10 cellular contexts compared by ENCODE assay signal in genomic region chrX:10121787-10122186, GRCh38. TPM values are rescaled to one million over a fixed set of nuclear protein-coding genes. Genes with fewer than 3 reads are reported as not detected.
A peak's percentile ranks its signal among the peaks of the same experiment; 100 is the strongest.
DNase-seq lines count a peak whose midpoint lies in the region; ATAC-seq and TF ChIP-seq lines count a peak whose summit lies in the region.
"Had no signal": no experiment of that assay in that cellular context is flagged by ENCODE, and none has a peak within 500 bp of the region (broad histone marks: within the 10 kb centered on the region; RNA-seq: fewer than 3 reads in every experiment).

No MANE protein-coding gene starts in this region.

- DNase-seq in NB4 (ENCODE audit: low read depth) (peak; percentile 84), trophoblast cell (peak in 1 of 2 donors; percentile 46), cerebellar nuclear complex (lab: John Stamatoyannopoulos, UW) (no peak), NCI-H2227 (lab: John Stamatoyannopoulos, UW; ENCODE audit: unreplicated experiment) (no peak), omental fat pad (ENCODE audit: low spot score) (no peak), NCI-H226 (no peak)
- DNase-seq: NCI-H1417 treated with DMSO at 0.1 percent for 48 hours had no signal

- H3K79me2 ChIP-seq in trophoblast cell (ENCODE audit: control insufficient read depth, insufficient read depth, low read length, poor library complexity): no peaks in the 10 kb centered on the region

- no peak overlapping the region for H4K91ac ChIP-seq in trophoblast cell (ENCODE audit: low read depth, low read length)

- H3K27me3 ChIP-seq in trophoblast cell (ENCODE audit: insufficient read depth, low read length): no peaks in the 10 kb centered on the region
- H3K27me3 ChIP-seq: cardiac muscle cell had no signal

- H2BK12ac ChIP-seq in trophoblast cell (ENCODE audit: low read length): no peak overlapping the region

- H3K18ac ChIP-seq in trophoblast cell (ENCODE audit: low read length): no peak overlapping the region

- H3K79me1 ChIP-seq in trophoblast cell (ENCODE audit: low read length): no peaks in the 10 kb centered on the region

- no peak overlapping the region for H4K12ac ChIP-seq in trophoblast cell (ENCODE audit: low read depth, low read length)

- no peak overlapping the region for H2AFZ ChIP-seq in trophoblast cell (ENCODE audit: insufficient read depth, low read length, poor library complexity)

- no peak overlapping the region for H3K9ac ChIP-seq in trophoblast cell (ENCODE audit: low read length)

- WGBS in trophoblast cell (ENCODE audit: extremely low coverage, insufficient coverage, insufficient read length): no CpG with 5 or more reads among the region's 9 CpGs

- ATAC-seq in GM19025 (IDR thresholded peaks at IDR 0.05; ENCODE audit: low read depth, unreplicated experiment) (peak; percentile 80), HG02763 (IDR thresholded peaks at IDR 0.05; ENCODE audit: unreplicated experiment) (peak; percentile 75), omental fat pad (ENCODE audit: low FRiP score) (no peak)

- H3K4ac ChIP-seq in trophoblast cell (ENCODE audit: low read depth, low read length): peak overlapping the region; percentile 71

- peaks cover 6% of the 10 kb centered on the region for H3K9me3 ChIP-seq in trophoblast cell (ENCODE audit: insufficient read depth, low read depth, low read length)

- H4K8ac ChIP-seq in trophoblast cell (ENCODE audit: low read depth, low read length): no peak overlapping the region

- H3K36me3 ChIP-seq in trophoblast cell (ENCODE audit: control insufficient read depth in 1 of 2, insufficient read depth in 2 of 2, low read length in 2 of 2): peaks cover 55 to 56% of the 10 kb centered on the region in 2 experiments
- H3K36me3 ChIP-seq: cardiac muscle cell had no signal

- TF ChIP-seq CTCF in NB4 (IDR thresholded peaks at IDR 0.05; ENCODE audit: low read depth, low read length) (no peak), omental fat pad (IDR thresholded peaks at IDR 0.05) (no peak)

- H2AK5ac ChIP-seq in trophoblast cell (ENCODE audit: low read length): no peak overlapping the region

- H3K23ac ChIP-seq in trophoblast cell (ENCODE audit: low read length): no peak overlapping the region

- no peak overlapping the region for H3K4me2 ChIP-seq in trophoblast cell (ENCODE audit: low read length)

- H3K27ac ChIP-seq in trophoblast cell (ENCODE audit: low read depth, low read length): no peak overlapping the region
- H3K27ac ChIP-seq: cardiac muscle cell had no signal

- H3K4me3 ChIP-seq in NB4 (ENCODE audit: low read depth, low read length): no peak overlapping the region
- no peak overlapping the region for H3K4me3 ChIP-seq in trophoblast cell (ENCODE audit: low read depth, low read length)
- H3K4me3 ChIP-seq: cardiac muscle cell had no signal

- TF ChIP-seq POLR2A in NB4 (IDR thresholded peaks at IDR 0.05; ENCODE audit: extremely low read depth, insufficient read length): no peak

- no peak overlapping the region for H2BK5ac ChIP-seq in trophoblast cell (ENCODE audit: low read depth, low read length, poor library complexity)

- no peak overlapping the region for H3K14ac ChIP-seq in trophoblast cell (ENCODE audit: low read length)

- no peak overlapping the region for H2BK120ac ChIP-seq in trophoblast cell (ENCODE audit: insufficient read depth, low read length, poor library complexity)

- no peaks in the 10 kb centered on the region for H3K4me1 ChIP-seq in trophoblast cell (ENCODE audit: control insufficient read depth in 1 of 2, insufficient read depth in 2 of 2, low read length in 2 of 2)

RNA-seq across cellular contexts. Expression of gene CLCN4, which starts 35.0 kb away (rescaled TPM):
- 1.4 TPM in 2 replicates for polyA plus RNA-seq in trophoblast cell (2013)
- total RNA-seq in omental fat pad: 1 to 10 TPM; 1.2 to 3.9 (median 2.3) TPM
